Comparison of ENCODE assay signal across 23 cellular contexts in genomic region chr10:133268532-133268931, GRCh38. TPM values are rescaled to one million over a fixed set of nuclear protein-coding genes. Genes with fewer than 3 reads are reported as not detected.
DNase-seq lines count a peak whose midpoint lies in the region; ATAC-seq, FAIRE-seq and TF ChIP-seq lines count a peak whose summit lies in the region.
"Had no signal": no experiment of that assay in that cellular context is flagged by ENCODE, and none has a peak within 500 bp of the region (broad histone marks: within the 10 kb centered on the region; RNA-seq: fewer than 3 reads in every experiment).

No MANE protein-coding gene starts in this region.

- no peak overlapping the region for H3K27ac Mint-ChIP-seq in WTC11
- no peak overlapping the region for H3K27ac Mint-ChIP-seq in naive thymus-derived CD4-positive, alpha-beta T cell
- H3K27ac Mint-ChIP-seq: CD14-positive monocyte; CD4-positive, alpha-beta T cell; H9; HFFc6 had no signal

- CTCF ChIA-PET in WTC11 (lab: Charles Lee) = interaction anchor here (2.0 kb wide), 1 partner anchor 22 kb away, joined by 20 read pairs; no protein-coding TSS in a partner anchor
- CTCF ChIA-PET in naive thymus-derived CD4-positive, alpha-beta T cell (lab: Charles Lee) = no interaction called here

- H3K36me3 ChIP-seq in kidney (ENCODE audit: control insufficient read depth in 1 of 2, insufficient read depth in 2 of 2, low read length in 2 of 2) (no peaks in the 10 kb centered on the region), osteoblast (ENCODE audit: insufficient read depth, low read length) (no peaks in the 10 kb centered on the region), trophoblast cell (ENCODE audit: control insufficient read depth in 1 of 2, insufficient read depth in 2 of 2, low read length in 2 of 2) (peaks cover 10 to 19% of the 10 kb centered on the region in 2 experiments)
- H3K36me3 ChIP-seq in naive thymus-derived CD4-positive, alpha-beta T cell (ENCODE audit: control insufficient read depth in 2 of 3, insufficient read depth in 3 of 3, low read length in 3 of 3) = peaks cover 0 to 65% (median 0%) of the 10 kb centered on the region in 3 experiments
- H3K36me3 ChIP-seq: BE2C had no signal

- H3K4me3 Mint-ChIP-seq in WTC11 = no peak overlapping the region
- H3K4me3 Mint-ChIP-seq in naive thymus-derived CD4-positive, alpha-beta T cell = no peak overlapping the region
- H3K4me3 Mint-ChIP-seq: CD14-positive monocyte; CD4-positive, alpha-beta T cell; H9; HFFc6 had no signal

- no peaks in the 10 kb centered on the region for H3K36me3 Mint-ChIP-seq in WTC11
- peaks cover 0 to 11% (median 0%) of the 10 kb centered on the region in 5 donors for H3K36me3 Mint-ChIP-seq in naive thymus-derived CD4-positive, alpha-beta T cell

- H2BK12ac ChIP-seq in trophoblast cell (ENCODE audit: low read length) = no peak overlapping the region

- TF ChIP-seq CTCF in WTC11 (IDR thresholded peaks at IDR 0.05) = no peak
- TF ChIP-seq CTCF in kidney (IDR thresholded peaks at IDR 0.05; ENCODE audit: borderline replicate concordance, extremely low read depth, insufficient read depth) = no peak
- TF ChIP-seq CTCF in osteoblast (IDR thresholded peaks at IDR 0.05; ENCODE audit: extremely low read depth, low read depth, low read length) = no peak

- H4K20me1 ChIP-seq in osteoblast (ENCODE audit: insufficient read depth, low read length) = no peaks in the 10 kb centered on the region

- H3K9me3 ChIP-seq in kidney (ENCODE audit: control insufficient read depth in 1 of 2, low read length in 2 of 2) (no peaks in the 10 kb centered on the region), osteoblast (ENCODE audit: low read depth, low read length) (no peaks in the 10 kb centered on the region), trophoblast cell (ENCODE audit: insufficient read depth, low read depth, low read length) (no peaks in the 10 kb centered on the region)
- H3K9me3 ChIP-seq in naive thymus-derived CD4-positive, alpha-beta T cell (ENCODE audit: control insufficient read depth in 2 of 3, low read length in 3 of 3) = no peaks in the 10 kb centered on the region
- H3K9me3 ChIP-seq: A549; BE2C; BLaER1 treated with 17β-estradiol and CSF1 and Interleukin-3, amounts not matched to agents 10 nM and 100 nM; Caco-2 had no signal

- H3K79me2 ChIP-seq in osteoblast (ENCODE audit: insufficient read depth, low read length) (no peaks in the 10 kb centered on the region), trophoblast cell (ENCODE audit: control insufficient read depth, insufficient read depth, low read length, poor library complexity) (no peaks in the 10 kb centered on the region)

- H4K91ac ChIP-seq in trophoblast cell (ENCODE audit: low read depth, low read length) = no peak overlapping the region

- WGBS in trophoblast cell (ENCODE audit: extremely low coverage, insufficient coverage, insufficient read length) = no CpG with 5 or more reads among the region's 22 CpGs

- intact Hi-C loops in kidney (cut with DNase I) = no loop called here
- intact Hi-C loops in naive thymus-derived CD4-positive, alpha-beta T cell (cut with micrococcal nuclease) = no loop called here

- POLR2A ChIA-PET in WTC11 (lab: Charles Lee) = no interaction called here
- POLR2A ChIA-PET in naive thymus-derived CD4-positive, alpha-beta T cell (lab: Charles Lee) = interaction anchor here (1.5 kb wide), 1 partner anchor 12 kb away, joined by 7 read pairs; no protein-coding TSS in a partner anchor

- H3K23ac ChIP-seq in trophoblast cell (ENCODE audit: low read length) = no peak overlapping the region

- H3K27me3 ChIP-seq in osteoblast (ENCODE audit: insufficient read depth, low read length) = no peaks in the 10 kb centered on the region
- no peaks in the 10 kb centered on the region for H3K27me3 ChIP-seq in naive thymus-derived CD4-positive, alpha-beta T cell (ENCODE audit: control insufficient read depth in 2 of 2, insufficient read depth in 2 of 2, low read length in 2 of 2)
- no peaks in the 10 kb centered on the region for H3K27me3 ChIP-seq in trophoblast cell (ENCODE audit: insufficient read depth, low read length)
- H3K27me3 ChIP-seq: BE2C had no signal

- no peak for ATAC-seq in WTC11
- ATAC-seq in naive thymus-derived CD4-positive, alpha-beta T cell = no peak
- ATAC-seq: A549 had no signal

- H3K4me1 Mint-ChIP-seq in WTC11 = no peaks in the 10 kb centered on the region
- H3K4me1 Mint-ChIP-seq in naive thymus-derived CD4-positive, alpha-beta T cell = peaks cover 19 to 25% (median 20%) of the 10 kb centered on the region in 7 donors

- H3K4ac ChIP-seq in trophoblast cell (ENCODE audit: low read depth, low read length) = no peak overlapping the region

- no peak for FAIRE-seq in kidney (lab: Jason Lieb, UNC)
- FAIRE-seq: A549, G401.6, GM19239 had no signal

- H3K4me3 ChIP-seq in kidney (ENCODE audit: low read length in 2 of 2) (no peak overlapping the region), osteoblast (ENCODE audit: insufficient read depth, low read length) (no peak overlapping the region), trophoblast cell (ENCODE audit: low read depth, low read length) (no peak overlapping the region)
- no peak overlapping the region for H3K4me3 ChIP-seq in naive thymus-derived CD4-positive, alpha-beta T cell (ENCODE audit: low read length)
- H3K4me3 ChIP-seq: A549; BLaER1 treated with 17β-estradiol and CSF1 and Interleukin-3, amounts not matched to agents 10 nM and 100 nM; GM23248 had no signal

- H3K4me1 ChIP-seq in kidney (ENCODE audit: control insufficient read depth in 1 of 2, insufficient read depth in 1 of 2, low read depth in 1 of 2, low read length in 2 of 2) = no peaks in the 10 kb centered on the region
- no peaks in the 10 kb centered on the region for H3K4me1 ChIP-seq in osteoblast (ENCODE audit: insufficient read depth, low read length)
- peaks cover 12 to 13% of the 10 kb centered on the region in 2 donors for H3K4me1 ChIP-seq in naive thymus-derived CD4-positive, alpha-beta T cell (ENCODE audit: control insufficient read depth in 2 of 2, insufficient read depth in 2 of 2, low read length in 2 of 2)
- no peaks in the 10 kb centered on the region for H3K4me1 ChIP-seq in trophoblast cell (ENCODE audit: control insufficient read depth in 1 of 2, insufficient read depth in 2 of 2, low read length in 2 of 2)
- H3K4me1 ChIP-seq: BE2C, Caco-2 had no signal

- no peaks in the 10 kb centered on the region for H3K79me1 ChIP-seq in trophoblast cell (ENCODE audit: low read length)

- no peak overlapping the region for H3K9ac ChIP-seq in kidney (ENCODE audit: low read length in 2 of 2)
- H3K9ac ChIP-seq in trophoblast cell (ENCODE audit: low read length) = no peak overlapping the region
- H3K9ac ChIP-seq: GM23248 had no signal

- peaks cover 6% of the 10 kb centered on the region; the same call in 1 of the 2 replicates for H3K27me3 Mint-ChIP-seq in WTC11 (ENCODE audit: low read depth)
- no peaks in the 10 kb centered on the region for H3K27me3 Mint-ChIP-seq in naive thymus-derived CD4-positive, alpha-beta T cell
- H3K27me3 Mint-ChIP-seq: CD4-positive, alpha-beta T cell had no signal

- H3K9me3 Mint-ChIP-seq in WTC11 = no peaks in the 10 kb centered on the region
- H3K9me3 Mint-ChIP-seq in naive thymus-derived CD4-positive, alpha-beta T cell = no peaks in the 10 kb centered on the region
- H3K9me3 Mint-ChIP-seq: CD14-positive monocyte; CD4-positive, alpha-beta T cell; H9; HFFc6 had no signal

- H3K4me2 ChIP-seq in osteoblast (ENCODE audit: insufficient read depth, low read length) = no peak overlapping the region
- H3K4me2 ChIP-seq in trophoblast cell (ENCODE audit: low read length) = no peak overlapping the region
- H3K4me2 ChIP-seq: A549 had no signal

- no peak overlapping the region for H3K14ac ChIP-seq in trophoblast cell (ENCODE audit: low read length)

- H3K18ac ChIP-seq in trophoblast cell (ENCODE audit: low read length) = no peak overlapping the region

- no peak overlapping the region for H4K12ac ChIP-seq in trophoblast cell (ENCODE audit: low read depth, low read length)

- no peak for DNase-seq in WTC11 (ENCODE audit: low spot score)
- DNase-seq in kidney = peak; percentile 71
- DNase-seq in osteoblast (ENCODE audit: insufficient read length, low spot score, missing footprints) = peak; percentile 89
- DNase-seq in NCI-H187 treated with DMSO at 0.1 percent for 48 hours (lab: John Stamatoyannopoulos, UW) = no peak
- DNase-seq in naive thymus-derived CD4-positive, alpha-beta T cell = no peak
- no peak for DNase-seq in trophoblast cell
- DNase-seq: 8988T; ACHN; AML-193; BE2C; Caco-2; CD4-positive, alpha-beta T cell; DMS153; DND-41; GM23248; H9; HFFc6 had no signal

- no peak overlapping the region for H4K8ac ChIP-seq in trophoblast cell (ENCODE audit: low read depth, low read length)

- no peak overlapping the region for H2AFZ ChIP-seq in osteoblast (ENCODE audit: low read length)
- no peak overlapping the region for H2AFZ ChIP-seq in trophoblast cell (ENCODE audit: insufficient read depth, low read length, poor library complexity)
- H2AFZ ChIP-seq: GM23248 had no signal

- no peak overlapping the region for H2BK5ac ChIP-seq in trophoblast cell (ENCODE audit: low read depth, low read length, poor library complexity)

- H2BK120ac ChIP-seq in trophoblast cell (ENCODE audit: insufficient read depth, low read length, poor library complexity) = no peak overlapping the region

- H3K27ac ChIP-seq in kidney (ENCODE audit: low read depth in 2 of 2, low read length in 2 of 2) (no peak overlapping the region), osteoblast (ENCODE audit: low read depth, low read length) (no peak overlapping the region), trophoblast cell (ENCODE audit: low read depth, low read length) (no peak overlapping the region)
- no peak overlapping the region for H3K27ac ChIP-seq in naive thymus-derived CD4-positive, alpha-beta T cell (ENCODE audit: low read depth, low read length)
- H3K27ac ChIP-seq: A549, GM23248 had no signal

- H2AK5ac ChIP-seq in trophoblast cell (ENCODE audit: low read length) = no peak overlapping the region

RNA-seq across cellular contexts. Expression of gene ADAM8, which starts 8.1 kb away (rescaled TPM):
- total RNA-seq in WTC11 (2021) = 7.2 to 9.5 TPM (median 7.2 TPM) in 3 replicates
- 16.6 TPM for total RNA-seq in kidney
- 3.4 TPM for polyA plus RNA-seq in kidney (ENCODE audit: insufficient read depth, low read depth, low replicate concordance)
- total RNA-seq in osteoblast = 1.2 and 2.2 TPM in 2 replicates
- total RNA-seq in naive thymus-derived CD4-positive, alpha-beta T cell = 100 to 1,000 TPM in 2 of 5 experiments, 10 to 100 TPM in 3; 19.5 to 239 (median 87.6) TPM
- polyA plus RNA-seq in naive thymus-derived CD4-positive, alpha-beta T cell = 10 to 100 TPM; 22.7 to 27.8 TPM
- polyA plus RNA-seq in trophoblast cell (2013) = 16.9 and 18.0 TPM in 2 replicates
- polyA plus RNA-seq: GM23248 had no signal

RNA-seq across cellular contexts. Expression of gene VENTX, which starts 30.9 kb away (rescaled TPM):
- total RNA-seq in WTC11 (2021) (21.5 to 28.0 TPM (median 22.5 TPM) in 3 replicates), kidney (3.3 TPM), osteoblast (not detected in 2 replicates)
- polyA plus RNA-seq in kidney (ENCODE audit: insufficient read depth, low read depth, low replicate concordance) = 0.39 TPM
- 1 to 10 TPM in 1 of 5 experiments, under 1 TPM in 1, not detected in 3; 0.85 to 5.7 TPM for total RNA-seq in naive thymus-derived CD4-positive, alpha-beta T cell
- polyA plus RNA-seq in naive thymus-derived CD4-positive, alpha-beta T cell = not detected
- 0.14 and 0.19 TPM in 2 replicates for polyA plus RNA-seq in trophoblast cell (2013)
- total RNA-seq: Caco-2, GM23248, H4, HFFc6 had no signal
- polyA plus RNA-seq: A549, GM23248 had no signal

RNA-seq across cellular contexts. Expression of gene UTF1, which starts 38.5 kb away (rescaled TPM):
- 140 to 196 TPM (median 143 TPM) in 3 replicates for total RNA-seq in WTC11 (2021)
- total RNA-seq in kidney = not detected
- polyA plus RNA-seq in kidney (ENCODE audit: insufficient read depth, low read depth, low replicate concordance) = not detected
- not detected in 2 replicates for total RNA-seq in osteoblast
- total RNA-seq in naive thymus-derived CD4-positive, alpha-beta T cell = under 1 TPM in 1 of 5 experiments, not detected in 4; 0.56 TPM
- not detected for polyA plus RNA-seq in naive thymus-derived CD4-positive, alpha-beta T cell
- polyA plus RNA-seq in trophoblast cell (2013) = 0.25 and 0.31 TPM in 2 replicates
- total RNA-seq: Caco-2; CD4-positive, alpha-beta T cell; GM23248; H4; HFFc6 had no signal
- polyA plus RNA-seq: A549, GM23248 had no signal

RNA-seq across cellular contexts. Expression of gene TUBGCP2, which starts 40.1 kb away (rescaled TPM):
- total RNA-seq in WTC11 (2021) (53.2 to 62.5 TPM (median 53.8 TPM) in 3 replicates), kidney (61.4 TPM), osteoblast (60.8 and 63.6 TPM in 2 replicates)
- polyA plus RNA-seq in kidney (ENCODE audit: insufficient read depth, low read depth, low replicate concordance) = 93.3 TPM
- total RNA-seq in naive thymus-derived CD4-positive, alpha-beta T cell = 10 to 100 TPM; 67.7 to 97.0 (median 69.5) TPM
- 10 to 100 TPM; 29.6 to 32.6 TPM for polyA plus RNA-seq in naive thymus-derived CD4-positive, alpha-beta T cell
- polyA plus RNA-seq in trophoblast cell (2013) = 32.7 and 32.8 TPM in 2 replicates

RNA-seq across cellular contexts. Expression of gene ZNF511, which starts 40.2 kb away (rescaled TPM):
- total RNA-seq in WTC11 (2021) = 69.6 to 86.4 TPM (median 73.2 TPM) in 3 replicates
- total RNA-seq in kidney = 35.6 TPM
- polyA plus RNA-seq in kidney (ENCODE audit: insufficient read depth, low read depth, low replicate concordance) = 50.7 TPM
- 20.9 and 24.6 TPM in 2 replicates for total RNA-seq in osteoblast
- 10 to 100 TPM; 29.6 to 49.8 (median 32.8) TPM for total RNA-seq in naive thymus-derived CD4-positive, alpha-beta T cell
- polyA plus RNA-seq in naive thymus-derived CD4-positive, alpha-beta T cell = 10 to 100 TPM; 78.9 to 88.1 TPM
- polyA plus RNA-seq in trophoblast cell (2013) = 16.2 and 17.1 TPM in 2 replicates

Comparison
In these comparisons a context has a peak if more than half of its experiments do, and no peak if none do; other contexts are left out.
1. DNase-seq: peak in kidney (single experiment) and osteoblast (single experiment); none in WTC11 (single experiment), NCI-H187 treated with DMSO at 0.1 percent for 48 hours (single experiment), naive thymus-derived CD4-positive, alpha-beta T cell (0 of 9) and trophoblast cell (0 of 2).
2. RNA of gene UTF1, which starts 38.5 kb away (total RNA-seq): 140 to 196 TPM in WTC11; not detected in kidney (single experiment), not detected in osteoblast and 0.56 TPM in naive thymus-derived CD4-positive, alpha-beta T cell; every median in the first group is over 10 times any median in the second.